13 cellular contexts compared by ENCODE assay signal in genomic region chr9:127528407-127529251, GRCh38.
A peak's percentile ranks its signal among the peaks of the same experiment; 100 is the strongest.
DNase-seq lines count a peak whose midpoint lies in the region; ATAC-seq and TF ChIP-seq lines count a peak whose summit lies in the region.
"Had no signal": no experiment of that assay in that cellular context is flagged by ENCODE, and none has a peak within 500 bp of the region (broad histone marks: within the 10 kb centered on the region; RNA-seq: fewer than 3 reads in every experiment).

No MANE protein-coding gene starts in this region.

- peaks cover 96% of the 10 kb centered on the region for H3K36me3 Mint-ChIP-seq in MCF 10A (ENCODE audit: insufficient read depth, unreplicated experiment)
- H3K36me3 Mint-ChIP-seq in neural progenitor cell, result peaks cover 28% of the 10 kb centered on the region

- ATAC-seq in GM18873 (IDR thresholded peaks at IDR 0.05; ENCODE audit: low FRiP score, unreplicated experiment) (no peak), HG03432 (IDR thresholded peaks at IDR 0.05; ENCODE audit: unreplicated experiment) (no peak)
- ATAC-seq: K562, SK-N-SH treated with all-trans-retinoic acid at 6 μM for 48 hours had no signal

- H3K4me3 ChIP-seq in breast epithelium (no peak overlapping the region), esophagus (ENCODE audit: low read depth in 1 of 2, low read length in 2 of 2) (no peak overlapping the region), neural progenitor cell (no peak overlapping the region), vagina (no peak overlapping the region)
- H3K4me3 ChIP-seq: K562 had no signal

- H3K27ac ChIP-seq in breast epithelium (peak overlapping the region; percentile 38 to 62), esophagus (ENCODE audit: low read depth in 2 of 2, low read length in 1 of 2) (peak overlapping the region; percentile 37 to 52), neural progenitor cell (peak overlapping the region; percentile 79), vagina (peak overlapping the region; percentile 54)

- peaks cover 26% of the 10 kb centered on the region for H3F3A ChIP-seq in neural progenitor cell (ENCODE audit: low read depth)

- H3K27me3 ChIP-seq in breast epithelium (no peaks in the 10 kb centered on the region), esophagus (ENCODE audit: control insufficient read depth in 1 of 2, insufficient read depth in 2 of 2, low read length in 2 of 2) (no peaks in the 10 kb centered on the region), neural progenitor cell (no peaks in the 10 kb centered on the region), vagina (no peaks in the 10 kb centered on the region)

- H2AFZ ChIP-seq in neural progenitor cell (replicated peaks), result no peak overlapping the region

- peak overlapping the region; percentile 31 for H3K4me2 ChIP-seq in neural progenitor cell

- no peak overlapping the region for H3K9ac ChIP-seq in neural progenitor cell

- no peak for DNase-seq in breast epithelium (ENCODE audit: low spot score in 2 of 2)
- DNase-seq in MCF 10A (ENCODE audit: unreplicated experiment), result no peak
- DNase-seq in neural progenitor cell (ENCODE audit: low spot score), result peak; percentile 73
- DNase-seq in vagina (ENCODE audit: extremely low spot score in 2 of 2), result no peak
- no peak for DNase-seq in HuH-7.5 (ENCODE audit: low spot score)
- DNase-seq: activated CD4-positive, alpha-beta T cell treated with anti-CD3 and anti-CD28 coated beads, Interleukin-2, amount 10 ng/mL, durations not matched to agents 7 days and 5 days; NCI-H526 had no signal

- H3K36me3 ChIP-seq in breast epithelium (no peaks in the 10 kb centered on the region), esophagus (ENCODE audit: control insufficient read depth in 2 of 2, insufficient read depth in 2 of 2, low read length in 1 of 2) (peaks cover 8 to 53% of the 10 kb centered on the region in 2 donors), neural progenitor cell (peaks cover 5% of the 10 kb centered on the region), vagina (peaks cover 6 to 43% of the 10 kb centered on the region in 2 donors)

- H3K4me1 ChIP-seq in breast epithelium, result no peaks in the 10 kb centered on the region
- H3K4me1 ChIP-seq in esophagus (ENCODE audit: control insufficient read depth in 2 of 2, insufficient read depth in 2 of 2, low read length in 1 of 2), result peaks cover 0 to under 1% of the 10 kb centered on the region in 2 donors
- H3K4me1 ChIP-seq in neural progenitor cell, result peaks cover 11% of the 10 kb centered on the region
- peaks cover 24% of the 10 kb centered on the region for H3K4me1 ChIP-seq in vagina

- WGBS in esophagus, 2 donors, result 55 to 59% methylated on average over 15 of the region's 15 CpGs

- H3K27me3 Mint-ChIP-seq in MCF 10A (ENCODE audit: insufficient read depth, unreplicated experiment), result no peaks in the 10 kb centered on the region
- peaks cover 4% of the 10 kb centered on the region for H3K27me3 Mint-ChIP-seq in neural progenitor cell (ENCODE audit: insufficient read depth, low read depth)
- H3K27me3 Mint-ChIP-seq: activated CD4-positive, alpha-beta T cell treated with anti-CD3 and anti-CD28 coated beads, Interleukin-2, amount 10 ng/mL, durations not matched to agents 7 days and 5 days; activated naive CD8-positive, alpha-beta T cell had no signal

- peaks cover 0 to 4% of the 10 kb centered on the region in 2 donors for H3K9me3 ChIP-seq in breast epithelium
- peaks cover 0 to 6% of the 10 kb centered on the region in 2 donors for H3K9me3 ChIP-seq in esophagus (ENCODE audit: control insufficient read depth in 2 of 2, insufficient read depth in 1 of 2, low read depth in 1 of 2, low read length in 1 of 2)
- peaks cover 8% of the 10 kb centered on the region for H3K9me3 ChIP-seq in neural progenitor cell (ENCODE audit: low read depth)
- H3K9me3 ChIP-seq in vagina, result no peaks in the 10 kb centered on the region

- CTCF ChIA-PET in MCF 10A (lab: Yijun Ruan, JAX), result interaction anchor here (1.0 kb wide), 1 partner anchor 58 kb away, joined by 5 read pairs; no protein-coding TSS in a partner anchor

- TF ChIP-seq POLR2A in breast epithelium (IDR thresholded peaks at IDR 0.05) (no peak), vagina (IDR thresholded peaks at IDR 0.05) (no peak)

- POLR2A ChIA-PET in MCF 10A (lab: Yijun Ruan, JAX), result interaction anchor here (0.6 to 1.6 kb wide), 3 partner anchors 37 to 561 kb away, joined by 3 to 5 read pairs (median 5); no protein-coding TSS in a partner anchor

- intact Hi-C loops in breast epithelium (cut with DNase I; ENCODE audit: low total_unique reads), result no loop called here
- intact Hi-C loops in MCF 10A (cut with micrococcal nuclease), result no loop called here
- intact Hi-C loops in vagina (cut with DNase I), result no loop called here

- H3K4me1 Mint-ChIP-seq in MCF 10A (ENCODE audit: insufficient read depth, unreplicated experiment) (peaks cover 5% of the 10 kb centered on the region), neural progenitor cell (peaks cover 21% of the 10 kb centered on the region)

- TF ChIP-seq CTCF in breast epithelium (IDR thresholded peaks at IDR 0.05), result no peak
- no peak for TF ChIP-seq CTCF in MCF 10A (IDR thresholded peaks at IDR 0.05; ENCODE audit: unreplicated experiment)
- TF ChIP-seq CTCF in neural progenitor cell (IDR thresholded peaks at IDR 0.05), result no peak
- no peak for TF ChIP-seq CTCF in vagina (IDR thresholded peaks at IDR 0.05)

- H3K27ac Mint-ChIP-seq in MCF 10A (ENCODE audit: low read depth, unreplicated experiment), result no peak overlapping the region
- H3K27ac Mint-ChIP-seq in neural progenitor cell, result peak overlapping the region; percentile 82
- H3K27ac Mint-ChIP-seq: activated CD4-positive, alpha-beta T cell treated with anti-CD3 and anti-CD28 coated beads, Interleukin-2, amount 10 ng/mL, durations not matched to agents 7 days and 5 days; activated naive CD8-positive, alpha-beta T cell had no signal

- H3K9me3 Mint-ChIP-seq in MCF 10A (ENCODE audit: unreplicated experiment) (no peaks in the 10 kb centered on the region), neural progenitor cell (peaks cover 19% of the 10 kb centered on the region)

- no peaks in the 10 kb centered on the region for H3K79me2 ChIP-seq in neural progenitor cell (ENCODE audit: low read depth)

- no TSS peak for BruUV-seq in MCF 10A (replicated peaks; lab: Mats Ljungman, UMichigan)

- no peaks in the 10 kb centered on the region for H4K20me1 ChIP-seq in neural progenitor cell (ENCODE audit: low read depth)

- no peak overlapping the region for H3K4me3 Mint-ChIP-seq in MCF 10A (ENCODE audit: unreplicated experiment)
- H3K4me3 Mint-ChIP-seq in neural progenitor cell, result no peak overlapping the region
- H3K4me3 Mint-ChIP-seq: activated CD4-positive, alpha-beta T cell treated with anti-CD3 and anti-CD28 coated beads, Interleukin-2, amount 10 ng/mL, durations not matched to agents 7 days and 5 days; activated naive CD8-positive, alpha-beta T cell had no signal
